Comparison of ENCODE assay signal across 13 cellular contexts in genomic region chr22:31520036-31520435, GRCh38.
"Had no signal": no experiment of that assay in that cellular context is flagged by ENCODE, and none has a peak within 500 bp of the region (broad histone marks: within the 10 kb centered on the region; RNA-seq: fewer than 3 reads in every experiment).

No MANE protein-coding gene starts in this region.

- H3K4me3 Mint-ChIP-seq: activated CD4-positive, alpha-beta T cell treated with anti-CD3 and anti-CD28 coated beads, Interleukin-2, amount 10 ng/mL, durations not matched to agents 24 days and 14 days; immature natural killer cell; nephron; T-cell had no signal

- H3K9me3 Mint-ChIP-seq: immature natural killer cell, T-cell had no signal

- H3K9me3 ChIP-seq: ascending aorta, spleen, thoracic aorta had no signal

- H3K4me1 Mint-ChIP-seq: nephron had no signal

- H3K27me3 ChIP-seq: ascending aorta, spleen had no signal

- H3K4me1 ChIP-seq: ascending aorta had no signal

- H3K27me3 Mint-ChIP-seq: activated CD4-positive, alpha-beta T cell treated with anti-CD3 and anti-CD28 coated beads, Interleukin-2, amount 10 ng/mL, durations not matched to agents 24 days and 14 days; T-cell had no signal

- ATAC-seq: esophagus mucosa, sciatic nerve, T-cell had no signal

- H3K27ac ChIP-seq: ascending aorta, spleen, thoracic aorta, WERI-Rb-1 had no signal

- H3K36me3 ChIP-seq: ascending aorta, thoracic aorta, WERI-Rb-1 had no signal

- DNase-seq: activated CD4-positive, alpha-beta T cell treated with anti-CD3 and anti-CD28 coated beads, Interleukin-2, amount 10 ng/mL, durations not matched to agents 24 days and 14 days; immature natural killer cell; occipital lobe; spleen; stimulated activated CD4-positive, alpha-beta T cell treated with anti-CD3 and anti-CD28 coated beads, Interleukin-1b, Interleukin-23, amount 100 ng/mL, for 48 hours; stimulated activated naive CD4-positive, alpha-beta T cell treated with Interleukin-2 at 50 U/mL for 16 hours; T-cell; WERI-Rb-1 had no signal

- H3K4me3 ChIP-seq: ascending aorta, spleen, thoracic aorta had no signal

- H3K27ac Mint-ChIP-seq: nephron had no signal
